Comparison of ENCODE assay signal across 1 cellular context in genomic region chr17:4986951-4987766, GRCh38.
TF ChIP-seq lines count a peak whose summit lies in the region.

TSS of gene CAMTA2 (minus strand) at chr17:4987675. CDS start at chr17:4986222, 1,453 bp downstream.

TF ChIP-seq in HepG2, 621 proteins besides CTCF, POLR2A, EP300 and RAD21 (continued from another document and continues in another):
- TF ChIP-seq SP5 (CRISPR knock-in tag; IDR thresholded peaks at IDR 0.05; ENCODE audit: borderline replicate concordance, low read depth) (no peak; the same call in 1 of the 2 replicates), ZNF580 (CRISPR knock-in tag; IDR thresholded peaks at IDR 0.05; ENCODE audit: borderline replicate concordance, low read depth) (peak; percentile 91; the same call in 1 of the 2 replicates), RBM39 (IDR thresholded peaks at IDR 0.05; ENCODE audit: low read depth, low read length, poor library complexity, severe bottlenecking) (no peak), EZH2 (conservative IDR thresholded peaks at IDR 0.05; ENCODE audit: low read depth, low read length) (no peak), MXD3 (CRISPR knock-in tag; IDR thresholded peaks at IDR 0.05) (peak; percentile 86), ZBED4 (CRISPR knock-in tag; IDR thresholded peaks at IDR 0.05; ENCODE audit: borderline replicate concordance) (peak; percentile 65; the same call in 1 of the 2 replicates), ATF7 (IDR thresholded peaks at IDR 0.05) (no peak), ATF7 (CRISPR knock-in tag; IDR thresholded peaks at IDR 0.05) (no peak), ISL2 (CRISPR knock-in tag; IDR thresholded peaks at IDR 0.05) (peak; percentile 44; the same call in 1 of the 2 replicates), GFI1 (CRISPR knock-in tag; IDR thresholded peaks at IDR 0.05; ENCODE audit: borderline replicate concordance) (peak; percentile 23; the same call in 1 of the 2 replicates), ZNF562 (CRISPR knock-in tag; IDR thresholded peaks at IDR 0.05; ENCODE audit: borderline replicate concordance) (no peak), MAFG (CRISPR knock-in tag; IDR thresholded peaks at IDR 0.05) (no peak), SNRNP70 (IDR thresholded peaks at IDR 0.05; ENCODE audit: low read depth, low read length) (no peak), ZNF329 (CRISPR knock-in tag; IDR thresholded peaks at IDR 0.05; ENCODE audit: low read depth) (0 out of 2 replicates have a peak, but pooled peaks have one; percentile 35), DMAP1 (CRISPR knock-in tag; IDR thresholded peaks at IDR 0.05) (peak; percentile 35; the same call in 1 of the 2 replicates), ZZZ3 (CRISPR knock-in tag; IDR thresholded peaks at IDR 0.05; ENCODE audit: borderline replicate concordance) (no peak), PHF5A (CRISPR knock-in tag; IDR thresholded peaks at IDR 0.05; ENCODE audit: low read depth, unreplicated experiment) (no peak), ZNF263 (CRISPR knock-in tag; IDR thresholded peaks at IDR 0.05) (peak; percentile 66), EEA1 (CRISPR knock-in tag; IDR thresholded peaks at IDR 0.05; ENCODE audit: borderline replicate concordance) (no peak; the same call in 1 of the 2 replicates), ZGPAT (CRISPR knock-in tag; IDR thresholded peaks at IDR 0.05) (peak; percentile 93), SIN3B (IDR thresholded peaks at IDR 0.05; ENCODE audit: low read length) (no peak), ZNF619 (CRISPR knock-in tag; IDR thresholded peaks at IDR 0.05) (no peak), CENPT (CRISPR knock-in tag; IDR thresholded peaks at IDR 0.05; ENCODE audit: low read depth) (no peak), ZFP91 (CRISPR knock-in tag; IDR thresholded peaks at IDR 0.05; ENCODE audit: borderline replicate concordance) (peak; percentile 95), HNF4G (IDR thresholded peaks at IDR 0.05; ENCODE audit: borderline replicate concordance, low read depth, low read length) (0 out of 2 replicates have a peak, but pooled peaks have one; percentile 15), HNF4G (CRISPR knock-in tag; IDR thresholded peaks at IDR 0.05; ENCODE audit: borderline replicate concordance, low read depth) (peak; percentile 54; the same call in 1 of the 2 replicates), ZNF18 (CRISPR knock-in tag; IDR thresholded peaks at IDR 0.05; ENCODE audit: insufficient replicate concordance) (no peak), TCF12 (IDR thresholded peaks at IDR 0.05) (no peak), TCF12 (CRISPR knock-in tag; IDR thresholded peaks at IDR 0.05) (no peak), ZNF780A (CRISPR knock-in tag; IDR thresholded peaks at IDR 0.05) (0 out of 2 replicates have a peak, but pooled peaks have one; percentile 67), ZNF337 (CRISPR knock-in tag; IDR thresholded peaks at IDR 0.05; ENCODE audit: borderline replicate concordance, low read depth) (0 out of 2 replicates have a peak, but pooled peaks have one; percentile 49), ZNF816 (CRISPR knock-in tag; IDR thresholded peaks at IDR 0.05; ENCODE audit: borderline replicate concordance) (peak; percentile 84; the same call in 1 of the 2 replicates), POLR2G (IDR thresholded peaks at IDR 0.05; ENCODE audit: low read depth, low read length) (peak; percentile 73), DR1 (CRISPR knock-in tag; IDR thresholded peaks at IDR 0.05) (no peak), NFRKB (IDR thresholded peaks at IDR 0.05) (no peak), POGZ (CRISPR knock-in tag; IDR thresholded peaks at IDR 0.05) (peak; percentile 77), DMTF1 (CRISPR knock-in tag; IDR thresholded peaks at IDR 0.05) (no peak), ZUFSP (CRISPR knock-in tag; IDR thresholded peaks at IDR 0.05; ENCODE audit: borderline replicate concordance) (no peak), ZNF33A (CRISPR knock-in tag; IDR thresholded peaks at IDR 0.05; ENCODE audit: borderline replicate concordance) (no peak), NBN (conservative IDR thresholded peaks at IDR 0.05) (no peak), ZNF629 (CRISPR knock-in tag; conservative IDR thresholded peaks at IDR 0.05) (0 out of 2 replicates have a peak, but pooled peaks have one; percentile 6), ZBTB3 (CRISPR knock-in tag; IDR thresholded peaks at IDR 0.05; ENCODE audit: borderline replicate concordance, low read depth) (no peak), ZBTB8A (CRISPR knock-in tag; IDR thresholded peaks at IDR 0.05; ENCODE audit: borderline replicate concordance, low read depth) (no peak), ZKSCAN5 (CRISPR knock-in tag; IDR thresholded peaks at IDR 0.05) (no peak), MYNN (CRISPR knock-in tag; IDR thresholded peaks at IDR 0.05; ENCODE audit: low read depth) (no peak), TBP (CRISPR knock-in tag; IDR thresholded peaks at IDR 0.05) (no peak), TRIM22 (IDR thresholded peaks at IDR 0.05) (no peak), ZNF792 (CRISPR knock-in tag; IDR thresholded peaks at IDR 0.05) (no peak)
